Comparison of ENCODE assay signal across 11 cellular contexts in the genomic region with DNA sequence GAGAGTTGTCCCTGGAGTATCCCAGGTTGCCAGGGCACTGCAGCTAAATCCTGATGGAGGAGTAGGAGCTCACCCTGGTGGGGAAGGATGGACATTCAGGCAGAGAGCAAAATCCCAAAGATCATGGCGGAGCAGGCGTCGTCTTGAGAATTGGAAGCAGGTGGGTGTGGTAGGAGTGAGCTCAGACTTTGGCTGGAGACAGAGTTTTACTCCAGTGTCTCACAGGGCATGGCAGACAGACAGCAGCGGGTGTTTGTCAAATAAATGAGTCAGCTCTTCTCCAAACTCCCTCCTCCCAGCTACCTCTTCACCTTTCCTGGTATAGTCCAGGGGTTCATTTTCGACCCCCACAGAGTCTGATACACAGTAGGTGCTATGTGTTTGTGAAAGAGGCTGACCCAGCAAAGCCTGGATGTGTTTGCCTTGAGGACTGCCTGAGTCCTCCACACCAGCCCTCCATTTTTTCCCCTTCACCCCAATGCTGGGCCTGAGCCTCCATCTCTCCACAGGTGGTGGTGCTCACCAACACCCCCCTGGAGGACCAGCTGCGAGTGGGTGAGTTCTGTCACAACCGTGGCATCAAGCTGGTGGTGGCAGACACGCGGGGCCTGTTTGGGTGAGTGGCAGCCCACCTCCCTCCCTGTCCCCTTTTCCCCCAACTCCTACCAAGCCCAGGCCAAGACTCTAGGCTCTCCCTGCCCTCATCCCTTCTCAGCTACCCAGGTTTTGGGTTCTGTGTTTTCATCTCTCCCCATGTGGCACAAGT. TPM values are rescaled to one million over a fixed set of nuclear protein-coding genes. Genes with fewer than 3 reads are reported as not detected.
DNase-seq lines count a peak whose midpoint lies in the region; ATAC-seq and TF ChIP-seq lines count a peak whose summit lies in the region.
"Had no signal": no experiment of that assay in that cellular context is flagged by ENCODE, and none has a peak within 500 bp of the region (broad histone marks: within the 10 kb centered on the region; RNA-seq: fewer than 3 reads in every experiment).

No MANE protein-coding gene starts in this region.

- peaks cover 24 to 79% (median 71%) of the 10 kb centered on the region in 4 donors for H3K36me3 ChIP-seq in esophagus muscularis mucosa

- TF ChIP-seq CTCF in esophagus muscularis mucosa (IDR thresholded peaks at IDR 0.05) (peak in 2 of 3 experiments; percentile 8 to 36), omental fat pad (IDR thresholded peaks at IDR 0.05) (no peak), dorsolateral prefrontal cortex (IDR thresholded peaks at IDR 0.05 in 54 of 56, conservative IDR thresholded peaks at IDR 0.05 in 2 of 56; ENCODE audit: low read depth in 1 of 56, partially characterized antibody in 56 of 56) (no peak), GM10248 (IDR thresholded peaks at IDR 0.05; ENCODE audit: control extremely low read depth, extremely low read depth, low read depth, missing control alignments) (no peak)

- peak overlapping the region; percentile 57 to 77 (median 66) for H3K27ac ChIP-seq in esophagus muscularis mucosa (replicated peaks in 1 of 4)
- H3K27ac ChIP-seq in dorsolateral prefrontal cortex = no peak overlapping the region

- no peak for TF ChIP-seq POLR2A in esophagus muscularis mucosa (IDR thresholded peaks at IDR 0.05; ENCODE audit: low read depth)

- intact Hi-C loops in esophagus muscularis mucosa (cut with DNase I) = no loop called here
- intact Hi-C loops in dorsolateral prefrontal cortex (cut with DNase I) = no loop called here

- no peak for TF ChIP-seq EP300 in esophagus muscularis mucosa (IDR thresholded peaks at IDR 0.05)

- in situ Hi-C loops in Caki2 (cut with HindIII; ENCODE audit: low pct_unique_long_range_greater_than_20kb, low sequenced_read_pairs) = no loop called here

- H3K27me3 ChIP-seq in esophagus muscularis mucosa (no peaks in the 10 kb centered on the region), dorsolateral prefrontal cortex (no peaks in the 10 kb centered on the region)

- H3K4me3 ChIP-seq in esophagus muscularis mucosa = no peak overlapping the region
- H3K4me3 ChIP-seq in dorsolateral prefrontal cortex = no peak overlapping the region

- CTCF ChIA-PET in GM10248 (lab: Yijun Ruan, JAX) = interaction anchor here (0.9 kb wide), 1 partner anchor 323 kb away, joined by 3 read pairs; no protein-coding TSS in a partner anchor

- 90% methylated on average over 8 of the region's 9 CpGs for WGBS in esophagus muscularis mucosa

- H3K4me1 ChIP-seq in esophagus muscularis mucosa = peaks cover 29 to 50% (median 47%) of the 10 kb centered on the region in 4 donors

- POLR2A ChIA-PET in GM10248 (lab: Yijun Ruan, JAX) = no interaction called here

- DNase-seq in Caki2 (ENCODE audit: low read depth) (peak; percentile 27), NCI-H69 (lab: John Stamatoyannopoulos, UW) (peak; percentile 7), esophagus muscularis mucosa (ENCODE audit: extremely low spot score) (no peak), omental fat pad (ENCODE audit: low spot score) (no peak), dorsolateral prefrontal cortex (no peak), GM10248 (ENCODE audit: extremely low spot score) (no peak), NK-92 (lab: John Stamatoyannopoulos, UW; ENCODE audit: unreplicated experiment) (no peak)
- DNase-seq: activated T-cell treated with anti-CD3 and anti-CD28 coated beads, Interleukin-2, amount 50 U/mL, for 4 hours; NCI-H1092 treated with DMSO at 0.1 percent for 48 hours; stimulated activated CD4-positive, alpha-beta T cell treated with anti-CD3 and anti-CD28 coated beads, Interleukin-4, amount 100 ng/mL, for 4 hours had no signal

- peak; percentile 76 for ATAC-seq in omental fat pad (ENCODE audit: low FRiP score)
- no peak for ATAC-seq in GM21723 (IDR thresholded peaks at IDR 0.05; ENCODE audit: unreplicated experiment)
- ATAC-seq: activated T-cell treated with anti-CD3 and anti-CD28 coated beads, Interleukin-2, amount 50 U/mL, for 4 hours had no signal

- H3K9me3 ChIP-seq in esophagus muscularis mucosa = no peaks in the 10 kb centered on the region

RNA-seq across cellular contexts. Expression of gene UBA1, which starts 6.9 kb away (rescaled TPM):
- 67.5 and 88.3 TPM in 2 replicates for total RNA-seq in Caki2 (2014; rRNA removed; shearing (Covaris generic); ENCODE audit: low replicate concordance)
- 100 to 1,000 TPM; 125 to 218 (median 147) TPM for total RNA-seq in esophagus muscularis mucosa
- total RNA-seq in omental fat pad = 100 to 1,000 TPM; 132 to 158 (median 148) TPM
- 100 to 1,000 TPM; 186 to 279 (median 239) TPM for total RNA-seq in dorsolateral prefrontal cortex

RNA-seq across cellular contexts. Expression of gene CDK16, which starts 17.9 kb away (rescaled TPM):
- total RNA-seq in Caki2 (2014; rRNA removed; shearing (Covaris generic); ENCODE audit: low replicate concordance) = 78.8 and 104 TPM in 2 replicates
- total RNA-seq in esophagus muscularis mucosa (10 to 100 TPM; 51.9 to 87.1 (median 65.4) TPM), omental fat pad (100 to 1,000 TPM in 3 of 4 donors, 10 to 100 TPM in 1; 72.4 to 120 (median 102) TPM), dorsolateral prefrontal cortex (100 to 1,000 TPM in 118 of 120 experiments, 10 to 100 TPM in 2; 81.5 to 187 (median 132) TPM)

RNA-seq across cellular contexts. Expression of gene USP11, which starts 32.2 kb away (rescaled TPM):
- 15.8 and 39.1 TPM in 2 replicates for total RNA-seq in Caki2 (2014; rRNA removed; shearing (Covaris generic); ENCODE audit: low replicate concordance)
- total RNA-seq in esophagus muscularis mucosa = 10 to 100 TPM; 23.3 to 44.1 (median 38.2) TPM
- 10 to 100 TPM; 27.6 to 41.3 (median 32.3) TPM for total RNA-seq in omental fat pad
- total RNA-seq in dorsolateral prefrontal cortex = 100 to 1,000 TPM; 162 to 456 (median 351) TPM

RNA-seq across cellular contexts. Expression of gene RBM10, which starts 55.5 kb away (rescaled TPM):
- total RNA-seq in Caki2 (2014; rRNA removed; shearing (Covaris generic); ENCODE audit: low replicate concordance) = 27.4 and 38.0 TPM in 2 replicates
- 10 to 100 TPM; 25.3 to 38.4 (median 29.8) TPM for total RNA-seq in esophagus muscularis mucosa
- 10 to 100 TPM; 24.3 to 27.0 (median 25.4) TPM for total RNA-seq in omental fat pad
- total RNA-seq in dorsolateral prefrontal cortex = 10 to 100 TPM; 25.1 to 47.6 (median 36.8) TPM

RNA-seq across cellular contexts. Expression of gene NDUFB11, which starts 56.1 kb away (rescaled TPM):
- 92.9 and 154 TPM in 2 replicates for total RNA-seq in Caki2 (2014; rRNA removed; shearing (Covaris generic); ENCODE audit: low replicate concordance)
- total RNA-seq in esophagus muscularis mucosa (10 to 100 TPM; 58.3 to 87.5 (median 76.3) TPM), omental fat pad (10 to 100 TPM; 37.7 to 63.2 (median 41.6) TPM), dorsolateral prefrontal cortex (10 to 100 TPM; 40.8 to 88.5 (median 65.6) TPM)

Comparison
In these comparisons a context has a peak if more than half of its experiments do, and no peak if none do; other contexts are left out.
1. DNase-seq: peak in Caki2 (single experiment) and NCI-H69 (single experiment); none in esophagus muscularis mucosa (single experiment), omental fat pad (single experiment), dorsolateral prefrontal cortex (0 of 10), GM10248 (single experiment) and NK-92 (single experiment).
2. H3K27ac ChIP-seq: peak in esophagus muscularis mucosa (4 of 4); none in dorsolateral prefrontal cortex (0 of 59).
3. CTCF ChIP-seq: peak in esophagus muscularis mucosa (2 of 3); none in omental fat pad (0 of 3), dorsolateral prefrontal cortex (0 of 56) and GM10248 (single experiment).